ENCODE assay signal across 13 cellular contexts in the genomic region with DNA sequence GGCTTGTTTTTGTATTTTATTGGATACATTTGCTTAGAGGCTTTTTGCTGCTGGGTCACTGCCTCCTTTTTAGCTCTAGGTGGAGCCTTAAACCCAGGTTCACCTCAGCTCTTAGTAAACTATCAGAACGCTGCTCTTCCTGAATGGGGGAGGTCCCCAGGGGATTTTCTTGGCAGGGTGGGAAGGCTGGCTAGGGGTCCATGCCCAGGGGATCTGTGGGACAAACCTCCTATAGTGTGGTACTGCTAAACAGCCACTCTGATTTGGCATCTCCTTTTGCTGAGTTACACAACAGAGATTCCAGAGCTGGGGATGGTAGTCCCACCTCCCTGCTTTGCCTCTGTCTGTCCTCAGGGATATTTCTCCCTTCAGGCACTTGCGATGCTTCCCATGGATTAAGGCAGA.
DNase-seq lines count a peak whose midpoint lies in the region; TF ChIP-seq lines count a peak whose summit lies in the region.
"Had no signal": no experiment of that assay in that cellular context is flagged by ENCODE, and none has a peak within 500 bp of the region (broad histone marks: within the 10 kb centered on the region; RNA-seq: fewer than 3 reads in every experiment).

No MANE protein-coding gene starts in this region.

- H4K8ac ChIP-seq in mesendoderm (ENCODE audit: low read depth, low read length): no peak overlapping the region

- no peak overlapping the region for H2AK5ac ChIP-seq in mesendoderm (ENCODE audit: low read length)

- H3K4me2 ChIP-seq in mesendoderm (ENCODE audit: low read length): no peak overlapping the region

- H3K4me3 ChIP-seq in GM12865 (ENCODE audit: low read depth, low read length) (no peak overlapping the region), brain microvascular endothelial cell (ENCODE audit: low read depth, low read length) (no peak overlapping the region), mesendoderm (ENCODE audit: low read length) (no peak overlapping the region), testis (no peak overlapping the region)

- peak overlapping the region; percentile 73 for H3K56ac ChIP-seq in mesendoderm (ENCODE audit: low read length)

- intact Hi-C loops in testis (cut with DNase I; ENCODE audit: low total_unique reads): no loop called here

- no peak overlapping the region for H2BK120ac ChIP-seq in mesendoderm (ENCODE audit: low read depth, low read length)

- H3K4me1 ChIP-seq in mesendoderm (ENCODE audit: control insufficient read depth, low read depth, low read length) (peaks cover 4% of the 10 kb centered on the region), testis (no peaks in the 10 kb centered on the region)

- DNase-seq in GM12865 (ENCODE audit: low read depth) (peak; percentile 28), NCI-H2081 (lab: John Stamatoyannopoulos, UW) (peak; percentile 68 to 79), brain microvascular endothelial cell (peak; percentile 10), mesendoderm (peak; percentile 76), NCI-H226 (no peak), testis (no peak), NCI-H345 treated with DMSO at 0.1 percent for 48 hours (lab: John Stamatoyannopoulos, UW; ENCODE audit: unreplicated experiment) (no peak), DMS153 (lab: John Stamatoyannopoulos, UW) (no peak)
- DNase-seq: activated CD8-positive, alpha-beta memory T cell treated with anti-CD3 and anti-CD28 coated beads, Interleukin-2, amount 50 U/mL, for 48 hours; effector CD8-positive, alpha-beta T cell; head of caudate nucleus; NCI-H1048; PC-3 had no signal

- no peak for TF ChIP-seq POLR2A in testis (IDR thresholded peaks at IDR 0.05)

- no peaks in the 10 kb centered on the region for H3K79me1 ChIP-seq in mesendoderm (ENCODE audit: low read length)

- no peak overlapping the region for H3K23ac ChIP-seq in mesendoderm (ENCODE audit: low read length)

- TF ChIP-seq CTCF in GM12865 (IDR thresholded peaks at IDR 0.05; ENCODE audit: insufficient read depth, low read depth, low read length, missing control alignments): peak; percentile 6
- peak; percentile 30 for TF ChIP-seq CTCF in brain microvascular endothelial cell (IDR thresholded peaks at IDR 0.05; ENCODE audit: low read depth, low read length, missing control alignments)
- no peak for TF ChIP-seq CTCF in testis (IDR thresholded peaks at IDR 0.05)

- H4K5ac ChIP-seq in mesendoderm (ENCODE audit: low read length): no peak overlapping the region

- no peaks in the 10 kb centered on the region for H3K27me3 ChIP-seq in brain microvascular endothelial cell (replicated peaks)
- H3K27me3 ChIP-seq in mesendoderm (ENCODE audit: insufficient read depth, low read length, poor library complexity): no peaks in the 10 kb centered on the region
- H3K27me3 ChIP-seq in testis: no peaks in the 10 kb centered on the region

- H3K9me3 ChIP-seq in testis: no peaks in the 10 kb centered on the region

- H3K36me3 ChIP-seq in brain microvascular endothelial cell (replicated peaks): no peaks in the 10 kb centered on the region
- no peaks in the 10 kb centered on the region for H3K36me3 ChIP-seq in mesendoderm (ENCODE audit: control insufficient read depth, insufficient read depth, low read length)
- H3K36me3 ChIP-seq in testis (ENCODE audit: low read depth, missing control alignments): no peaks in the 10 kb centered on the region

- H3K18ac ChIP-seq in mesendoderm (ENCODE audit: low read length): no peak overlapping the region

- H3K27ac ChIP-seq in brain microvascular endothelial cell: no peak overlapping the region
- no peak overlapping the region for H3K27ac ChIP-seq in mesendoderm (ENCODE audit: low read depth, low read length)
- H3K27ac ChIP-seq in testis: no peak overlapping the region

- no CpG with 5 or more reads among the region's 2 CpGs for WGBS in mesendoderm (ENCODE audit: extremely low coverage, insufficient coverage, low lambda C conversion rate)
- 55 to 70% methylated on average over 2 of the region's 2 CpGs for WGBS in testis, 2 donors

- H2BK5ac ChIP-seq in mesendoderm (ENCODE audit: low read length): no peak overlapping the region

- H3K9ac ChIP-seq in mesendoderm (ENCODE audit: low read length): no peak overlapping the region

- H3K4ac ChIP-seq in mesendoderm (ENCODE audit: low read depth, low read length): no peak overlapping the region

- no peak overlapping the region for H2BK15ac ChIP-seq in mesendoderm (replicated peaks; ENCODE audit: low read depth)

- no peaks in the 10 kb centered on the region for H3K79me2 ChIP-seq in mesendoderm (ENCODE audit: control insufficient read depth, insufficient read depth, low read length)

- in situ Hi-C loops in brain microvascular endothelial cell (cut with HindIII; ENCODE audit: low pct_ligation_motif_present, low sequenced_read_pairs): no loop called here

Comparison
In these comparisons a context has a peak if more than half of its experiments do, and no peak if none do; other contexts are left out.
1. DNase-seq: peak in GM12865 (single experiment), NCI-H2081 (2 of 2), brain microvascular endothelial cell (single experiment) and mesendoderm (single experiment); none in NCI-H226 (single experiment), testis (single experiment), NCI-H345 treated with DMSO at 0.1 percent for 48 hours (single experiment) and DMS153 (single experiment).
2. CTCF ChIP-seq: peak in GM12865 (single experiment) and brain microvascular endothelial cell (single experiment); none in testis (0 of 3).